Comparison of ENCODE assay signal across 15 cellular contexts in genomic region chr6:53943410-53943809, GRCh38.
A peak's percentile ranks its signal among the peaks of the same experiment; 100 is the strongest.
DNase-seq lines count a peak whose midpoint lies in the region; ATAC-seq and FAIRE-seq lines count a peak whose summit lies in the region.
"Had no signal": no experiment of that assay in that cellular context is flagged by ENCODE, and none has a peak within 500 bp of the region (broad histone marks: within the 10 kb centered on the region; RNA-seq: fewer than 3 reads in every experiment).

No MANE protein-coding gene starts in this region.

- peaks cover 36% of the 10 kb centered on the region for H3K27me3 Mint-ChIP-seq in activated T-cell treated with anti-CD3 and anti-CD28 coated beads, Interleukin-2, amount 50 U/mL, for 24 hours

- no peaks in the 10 kb centered on the region for H3K36me3 Mint-ChIP-seq in activated T-cell treated with anti-CD3 and anti-CD28 coated beads, Interleukin-2, amount 50 U/mL, for 24 hours (ENCODE audit: low read depth)

- no peak overlapping the region for H3K4me3 Mint-ChIP-seq in activated T-cell treated with anti-CD3 and anti-CD28 coated beads, Interleukin-2, amount 50 U/mL, for 24 hours
- H3K4me3 Mint-ChIP-seq: activated CD4-positive, alpha-beta memory T cell treated with anti-CD3 and anti-CD28 coated beads, Interleukin-2, amount 10 ng/mL, durations not matched to agents 7 days and 5 days had no signal

- no peak overlapping the region for H3K27ac Mint-ChIP-seq in activated T-cell treated with anti-CD3 and anti-CD28 coated beads, Interleukin-2, amount 50 U/mL, for 24 hours
- H3K27ac Mint-ChIP-seq: activated CD4-positive, alpha-beta memory T cell treated with anti-CD3 and anti-CD28 coated beads, Interleukin-2, amount 10 ng/mL, durations not matched to agents 7 days and 5 days had no signal

- no peaks in the 10 kb centered on the region for H3K9me3 Mint-ChIP-seq in activated T-cell treated with anti-CD3 and anti-CD28 coated beads, Interleukin-2, amount 50 U/mL, for 24 hours
- H3K9me3 Mint-ChIP-seq: activated CD4-positive, alpha-beta memory T cell treated with anti-CD3 and anti-CD28 coated beads, Interleukin-2, amount 10 ng/mL, durations not matched to agents 7 days and 5 days had no signal

- peaks cover 7% of the 10 kb centered on the region for H3K4me1 Mint-ChIP-seq in activated T-cell treated with anti-CD3 and anti-CD28 coated beads, Interleukin-2, amount 50 U/mL, for 24 hours (ENCODE audit: low read depth)

- DNase-seq in anterior cingulate cortex (lab: John Stamatoyannopoulos, UW), result peak in 43 of 58 donors; percentile 8 to 82 (median 45)
- peak; percentile 15 to 18 for DNase-seq in frontal cortex (ENCODE audit: low spot score in 2 of 2)
- peak; percentile 85 for DNase-seq in medulla oblongata (ENCODE audit: extremely low spot score)
- no peak for DNase-seq in activated T-cell treated with anti-CD3 and anti-CD28 coated beads, Interleukin-2, amount 50 U/mL, for 24 hours
- DNase-seq in NCI-H2227 treated with DMSO at 0.1 percent for 48 hours (lab: John Stamatoyannopoulos, UW), result no peak
- DNase-seq: activated CD4-positive, alpha-beta memory T cell treated with anti-CD3 and anti-CD28 coated beads, Interleukin-2, amount 10 ng/mL, durations not matched to agents 7 days and 5 days; DMS 273 treated with DMSO at 0.1 percent for 48 hours; HCEC 1CT; NCI-H82; stimulated activated CD4-positive, alpha-beta T cell treated with anti-CD3 and anti-CD28 coated beads, Interleukin-12 subunit alpha, Interleukin-12 subunit beta, amount 100 ng/mL, for 4 hours; stimulated activated naive CD8-positive, alpha-beta T cell treated with anti-CD3 and anti-CD28 coated beads, Interleukin-15, Interleukin-2, amounts not matched to agents 100 U/mL and 50 U/mL, for 24 hours had no signal

- H3K27ac ChIP-seq in temporal lobe (ENCODE audit: low read depth, low read length), result peak overlapping the region; percentile 41

- ATAC-seq in GM19467 (IDR thresholded peaks at IDR 0.05; ENCODE audit: unreplicated experiment) (no peak), HG03354 (IDR thresholded peaks at IDR 0.05; ENCODE audit: poor library complexity, severe bottlenecking, unreplicated experiment) (no peak)
- ATAC-seq: stimulated activated naive CD8-positive, alpha-beta T cell treated with anti-CD3 and anti-CD28 coated beads, Interleukin-15, Interleukin-2, amounts not matched to agents 100 U/mL and 50 U/mL, for 24 hours had no signal

- no peak for FAIRE-seq in frontal cortex (lab: Jason Lieb, UNC)
- FAIRE-seq: RCC 7860 had no signal

Comparison
In these comparisons a context has a peak if more than half of its experiments do, and no peak if none do; other contexts are left out.
1. DNase-seq: peak in anterior cingulate cortex (43 of 58), frontal cortex (2 of 2) and medulla oblongata (single experiment); none in activated T-cell treated with anti-CD3 and anti-CD28 coated beads, Interleukin-2, amount 50 U/mL, for 24 hours (single experiment) and NCI-H2227 treated with DMSO at 0.1 percent for 48 hours (single experiment).